28 cellular contexts compared by ENCODE assay signal in the genomic region with DNA sequence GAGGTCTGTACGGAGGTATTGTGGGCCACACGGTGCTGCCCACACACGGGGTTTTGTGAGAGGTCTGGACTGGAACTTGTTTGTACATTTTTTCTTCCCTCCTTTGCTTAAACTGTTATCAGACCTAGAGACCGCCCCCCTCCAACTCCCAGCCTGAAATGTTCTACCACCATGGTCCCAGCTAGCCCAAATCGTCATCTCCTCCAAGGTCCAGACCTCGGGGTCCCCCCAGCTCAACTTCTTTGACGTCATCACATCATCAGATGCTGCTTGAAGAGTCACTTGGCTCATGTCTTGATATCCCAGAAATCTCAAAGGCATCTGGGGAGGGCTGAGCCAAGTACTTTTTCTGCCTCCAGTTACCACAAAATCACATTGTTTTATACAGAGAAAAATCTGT. TPM values are rescaled to one million over a fixed set of nuclear protein-coding genes. Genes with fewer than 3 reads are reported as not detected.
"Had no signal": no experiment of that assay in that cellular context is flagged by ENCODE, and none has a peak within 500 bp of the region (broad histone marks: within the 10 kb centered on the region; RNA-seq: fewer than 3 reads in every experiment).

No MANE protein-coding gene starts in this region.

- H3K9me3 ChIP-seq: ascending aorta, body of pancreas had no signal

- H3K4me3 Mint-ChIP-seq: activated B cell treated with CpG ODN at 0.5 μM for 24 hours; activated CD4-positive, alpha-beta memory T cell treated with anti-CD3 and anti-CD28 coated beads for 36 hours; activated CD4-positive, alpha-beta T cell treated with anti-CD3 and anti-CD28 coated beads, Interleukin-2, amount 10 ng/mL, durations not matched to agents 7 days and 5 days; activated naive CD8-positive, alpha-beta T cell treated with anti-CD3 and anti-CD28 coated beads, Interleukin-2, amount 50 U/mL, for 24 hours; activated T-cell treated with anti-CD3 and anti-CD28 coated beads, Interleukin-2, amount 50 U/mL, for 4 hours; T-helper 1 cell treated with Interleukin-12 subunit alpha and Interleukin-12 subunit beta and Interleukin-4 antibody, amounts not matched to agents 30 μg/mL and 1 μg/mL, for 36 hours had no signal

- ATAC-seq: activated naive CD4-positive, alpha-beta T cell treated with anti-CD3 and anti-CD28 coated beads, Interleukin-2, amount 50 U/mL, for 72 hours; activated naive CD8-positive, alpha-beta T cell treated with anti-CD3 and anti-CD28 coated beads, Interleukin-2, amount 50 U/mL, for 24 hours; activated T-cell treated with anti-CD3 and anti-CD28 coated beads, Interleukin-2, amount 50 U/mL, for 4 hours; body of pancreas; Panc1 had no signal

- H3K27ac Mint-ChIP-seq: activated B cell treated with CpG ODN at 0.5 μM for 24 hours; activated CD4-positive, alpha-beta memory T cell treated with anti-CD3 and anti-CD28 coated beads for 36 hours; activated CD4-positive, alpha-beta T cell treated with anti-CD3 and anti-CD28 coated beads, Interleukin-2, amount 10 ng/mL, durations not matched to agents 7 days and 5 days; activated naive CD4-positive, alpha-beta T cell treated with anti-CD3 and anti-CD28 coated beads, Interleukin-2, amount 50 U/mL, for 72 hours; activated naive CD8-positive, alpha-beta T cell treated with anti-CD3 and anti-CD28 coated beads, Interleukin-2, amount 50 U/mL, for 24 hours; T-helper 1 cell treated with Interleukin-12 subunit alpha and Interleukin-12 subunit beta and Interleukin-4 antibody, amounts not matched to agents 30 μg/mL and 1 μg/mL, for 36 hours had no signal

- DNase-seq: activated B cell treated with CpG ODN at 0.5 μM for 24 hours; activated CD4-positive, alpha-beta memory T cell treated with anti-CD3 and anti-CD28 coated beads for 36 hours; activated CD4-positive, alpha-beta T cell treated with anti-CD3 and anti-CD28 coated beads for 1 hour; activated CD4-positive, alpha-beta T cell treated with anti-CD3 and anti-CD28 coated beads, Interleukin-2, amount 10 ng/mL, durations not matched to agents 7 days and 5 days; activated CD8-positive, alpha-beta memory T cell treated with anti-CD3 and anti-CD28 coated beads for 24 hours; activated effector memory CD4-positive, alpha-beta T cell treated with anti-CD3 and anti-CD28 coated beads, Interleukin-2, amount 50 U/mL, for 16 hours; activated naive CD4-positive, alpha-beta T cell treated with Interleukin-2 at 50 U/mL for 16 hours; activated naive CD8-positive, alpha-beta T cell treated with anti-CD3 and anti-CD28 coated beads, Interleukin-2, amount 50 U/mL, for 24 hours; activated T-cell treated with anti-CD3 and anti-CD28 coated beads, Interleukin-2, amount 50 U/mL, for 4 hours; amniotic stem cell; body of pancreas; MM.1S; NCI-H1105 treated with DMSO at 0.1 percent for 48 hours; NCI-H1436 treated with DMSO at 0.1 percent for 48 hours; NCI-H187; NCI-H2081; NCI-H510A treated with DMSO at 0.1 percent for 48 hours; NCI-H69; NK-92 treated with Interleukin-12 subunit alpha and Interleukin-12 subunit beta, amount 100 ng/mL, for 24 hours; OCI-M1; RPMI8226; SHP77; T-helper 9 cell had no signal

- H3K36me3 Mint-ChIP-seq: activated CD4-positive, alpha-beta memory T cell treated with anti-CD3 and anti-CD28 coated beads for 36 hours had no signal

- H3K4me3 ChIP-seq: ascending aorta, body of pancreas had no signal

RNA-seq across cellular contexts. Expression of a gene that starts 2.8 kb away (rescaled TPM):
- total RNA-seq: activated B cell treated with CpG ODN at 0.5 μM for 24 hours; activated CD4-positive, alpha-beta memory T cell treated with anti-CD3 and anti-CD28 coated beads for 36 hours; activated CD4-positive, alpha-beta T cell treated with anti-CD3 and anti-CD28 coated beads, Interleukin-2, amount 10 ng/mL, durations not matched to agents 7 days and 5 days; activated naive CD4-positive, alpha-beta T cell treated with anti-CD3 and anti-CD28 coated beads, Interleukin-2, amount 50 U/mL, for 72 hours; activated T-cell treated with anti-CD3 and anti-CD28 coated beads, Interleukin-2, amount 50 U/mL, for 4 hours; ascending aorta; SK-MEL-5 had no signal
